In genomic region chr7:22651534-22652243, GRCh38 we compare ENCODE assay signal across 13 cellular contexts.
DNase-seq lines count a peak whose midpoint lies in the region; ATAC-seq and TF ChIP-seq lines count a peak whose summit lies in the region.
"Had no signal": no experiment of that assay in that cellular context is flagged by ENCODE, and none has a peak within 500 bp of the region (broad histone marks: within the 10 kb centered on the region; RNA-seq: fewer than 3 reads in every experiment).

No MANE protein-coding gene starts in this region.

- WGBS in endodermal cell (ENCODE audit: insufficient coverage in 1 of 2, insufficient read length in 1 of 2), 2 experiments = 92 to 100% methylated on average over 1 to 4 of the region's 5 CpGs

- no peaks in the 10 kb centered on the region for H3K27me3 Mint-ChIP-seq in endodermal cell (ENCODE audit: insufficient read depth)
- H3K27me3 Mint-ChIP-seq in activated CD4-positive, alpha-beta memory T cell treated with anti-CD3 and anti-CD28 coated beads for 36 hours = peaks cover 17% of the 10 kb centered on the region

- no peak overlapping the region for H3K4me3 ChIP-seq in endodermal cell (ENCODE audit: low read length)
- H3K4me3 ChIP-seq: lung had no signal

- peaks cover 30% of the 10 kb centered on the region for H3K9me3 Mint-ChIP-seq in endodermal cell
- peaks cover 13% of the 10 kb centered on the region for H3K9me3 Mint-ChIP-seq in activated CD4-positive, alpha-beta memory T cell treated with anti-CD3 and anti-CD28 coated beads for 36 hours

- peaks cover 92% of the 10 kb centered on the region for H3K36me3 ChIP-seq in endodermal cell (ENCODE audit: control insufficient read depth, insufficient read depth, low read length)
- H3K36me3 ChIP-seq: WERI-Rb-1 had no signal

- no peak for TF ChIP-seq POLR2A in GM18505 (IDR thresholded peaks at IDR 0.05; ENCODE audit: borderline replicate concordance, extremely low read depth, insufficient read depth, insufficient read length)

- POLR2A ChIA-PET in activated CD4-positive, alpha-beta memory T cell treated with anti-CD3 and anti-CD28 coated beads for 36 hours (lab: Charles Lee) = no interaction called here
- POLR2A ChIA-PET in HEK293T (lab: Yijun Ruan, JAX) = no interaction called here

- peaks cover 16% of the 10 kb centered on the region for H3K4me1 Mint-ChIP-seq in endodermal cell
- no peaks in the 10 kb centered on the region for H3K4me1 Mint-ChIP-seq in activated CD4-positive, alpha-beta memory T cell treated with anti-CD3 and anti-CD28 coated beads for 36 hours (ENCODE audit: low read depth)

- CTCF ChIA-PET in activated CD4-positive, alpha-beta memory T cell treated with anti-CD3 and anti-CD28 coated beads for 36 hours (lab: Charles Lee) = no interaction called here
- CTCF ChIA-PET in HEK293T (lab: Yijun Ruan, JAX) = interaction anchor here (1.0 kb wide), 1 partner anchor 9 kb away, joined by 3 read pairs; no protein-coding TSS in a partner anchor

- no peak for ATAC-seq in GM18505 (IDR thresholded peaks at IDR 0.05; ENCODE audit: unreplicated experiment)

- no peak overlapping the region for H3K4me3 Mint-ChIP-seq in endodermal cell
- H3K4me3 Mint-ChIP-seq in activated CD4-positive, alpha-beta memory T cell treated with anti-CD3 and anti-CD28 coated beads for 36 hours = no peak overlapping the region
- H3K4me3 Mint-ChIP-seq: CD4-positive, alpha-beta T cell had no signal

- peak overlapping the region; percentile 78 for H3K27ac Mint-ChIP-seq in endodermal cell
- H3K27ac Mint-ChIP-seq in activated CD4-positive, alpha-beta memory T cell treated with anti-CD3 and anti-CD28 coated beads for 36 hours = no peak overlapping the region
- H3K27ac Mint-ChIP-seq: CD4-positive, alpha-beta T cell had no signal

- intact Hi-C loops in activated CD4-positive, alpha-beta memory T cell treated with anti-CD3 and anti-CD28 coated beads for 36 hours (cut with micrococcal nuclease) = no loop called here

- peaks cover 70% of the 10 kb centered on the region for H3K9me3 ChIP-seq in endodermal cell (ENCODE audit: control insufficient read depth, low read length)

- DNase-seq in ELR (ENCODE audit: low read depth) = peak; percentile 99
- peak; percentile 13 for DNase-seq in RKO (ENCODE audit: low spot score)
- DNase-seq in endodermal cell = peak; percentile 31
- peak; percentile 42 for DNase-seq in myocyte (ENCODE audit: low read depth)
- no peak for DNase-seq in activated CD4-positive, alpha-beta memory T cell treated with anti-CD3 and anti-CD28 coated beads for 36 hours
- no peak for DNase-seq in HEK293T (ENCODE audit: extremely low spot score)
- DNase-seq in NCI-H1436 treated with DMSO at 0.1 percent for 48 hours (lab: John Stamatoyannopoulos, UW) = no peak
- DNase-seq: CD4-positive, alpha-beta T cell; effector CD8-positive, alpha-beta T cell; NCI-H146; WERI-Rb-1 had no signal

- H3K36me3 Mint-ChIP-seq in endodermal cell (ENCODE audit: low read depth) = peaks cover 90% of the 10 kb centered on the region
- H3K36me3 Mint-ChIP-seq in activated CD4-positive, alpha-beta memory T cell treated with anti-CD3 and anti-CD28 coated beads for 36 hours = peaks cover 5% of the 10 kb centered on the region

- H3K4me1 ChIP-seq in endodermal cell (ENCODE audit: control insufficient read depth, insufficient read depth, low read length) = no peaks in the 10 kb centered on the region

- no peaks in the 10 kb centered on the region for H3K27me3 ChIP-seq in endodermal cell (ENCODE audit: control insufficient read depth, insufficient read depth, low read length, poor library complexity, severe bottlenecking)

- TF ChIP-seq CTCF in endodermal cell (conservative IDR thresholded peaks at IDR 0.05) = no peak

- no peak overlapping the region for H3K27ac ChIP-seq in endodermal cell (ENCODE audit: low read depth, low read length)
- H3K27ac ChIP-seq: WERI-Rb-1 had no signal

- no peak overlapping the region for H3K9ac ChIP-seq in endodermal cell (ENCODE audit: extremely low read depth, low read length, poor library complexity, severe bottlenecking)

TF ChIP-seq in HEK293T, 16 proteins besides CTCF, POLR2A, EP300 and RAD21:
- TF ChIP-seq LEF1 (IDR thresholded peaks at IDR 0.05; ENCODE audit: borderline replicate concordance) (no peak), ARNT (IDR thresholded peaks at IDR 0.05) (no peak)

Comparison
In these comparisons a context has a peak if more than half of its experiments do, and no peak if none do; other contexts are left out.
1. DNase-seq: peak in ELR (single experiment), RKO (single experiment), endodermal cell (single experiment) and myocyte (single experiment); none in activated CD4-positive, alpha-beta memory T cell treated with anti-CD3 and anti-CD28 coated beads for 36 hours (single experiment), HEK293T (single experiment) and NCI-H1436 treated with DMSO at 0.1 percent for 48 hours (single experiment).